ENCODE assay signal across 25 cellular contexts in genomic region chr16:67204076-67204475, GRCh38. TPM values are rescaled to one million over a fixed set of nuclear protein-coding genes. Genes with fewer than 3 reads are reported as not detected.
"Had no signal": no experiment of that assay in that cellular context is flagged by ENCODE, and none has a peak within 500 bp of the region (broad histone marks: within the 10 kb centered on the region; RNA-seq: fewer than 3 reads in every experiment).

No MANE protein-coding gene starts in this region.

- DNase-seq: activated CD4-positive, alpha-beta T cell treated with anti-CD3 and anti-CD28 coated beads, Interleukin-2, amount 10 ng/mL, durations not matched to agents 24 days and 14 days; activated CD4-positive, alpha-beta T cell treated with anti-CD3 and anti-CD28 coated beads, Interleukin-2, amount 50 U/mL, for 4 hours; activated CD8-positive, alpha-beta memory T cell treated with anti-CD3 and anti-CD28 coated beads for 24 hours; activated CD8-positive, alpha-beta memory T cell treated with anti-CD3 and anti-CD28 coated beads, Interleukin-2, amount 10 ng/mL, durations not matched to agents 7 days and 5 days; activated CD8-positive, alpha-beta memory T cell treated with anti-CD3 and anti-CD28 coated beads, Interleukin-2, amount 50 U/mL, for 48 hours; activated gamma-delta T cell; activated naive CD4-positive, alpha-beta T cell treated with Interleukin-2 at 50 U/mL for 16 hours; activated naive CD8-positive, alpha-beta T cell treated with anti-CD3 and anti-CD28 coated beads, Interleukin-2, amount 50 U/mL, for 24 hours; aorta; brain microvascular endothelial cell; central memory CD4-positive, alpha-beta T cell; Karpas-422; KBM-7; NCI-H1105; NCI-H1417 treated with DMSO at 0.1 percent for 48 hours; NCI-H1930; NCI-H2081 treated with DMSO at 0.1 percent for 48 hours; NCI-H226; NCI-H446 treated with DMSO at 0.1 percent for 48 hours; NCI-H524 treated with DMSO at 0.1 percent for 48 hours; SIG-M5 had no signal

- H3K27ac Mint-ChIP-seq: activated CD4-positive, alpha-beta T cell treated with anti-CD3 and anti-CD28 coated beads, Interleukin-2, amount 10 ng/mL, durations not matched to agents 24 days and 14 days; activated naive CD4-positive, alpha-beta T cell treated with anti-CD3 and anti-CD28 coated beads, Interleukin-2, amount 50 U/mL, for 24 hours; activated naive CD8-positive, alpha-beta T cell treated with anti-CD3 and anti-CD28 coated beads, Interleukin-2, amount 50 U/mL, for 24 hours; activated T-helper 2 cell treated with anti-CD3 and anti-CD28 coated beads, Interferon-gamma antibody, Interleukin-2, Interleukin-4, amounts not matched to agents 10 μg/mL and 5 μg/mL and 100 μg/mL, durations not matched to agents 14 hours and 24 hours and 36 hours had no signal

- H3K4me1 Mint-ChIP-seq: activated CD4-positive, alpha-beta T cell treated with anti-CD3 and anti-CD28 coated beads, Interleukin-2, amount 10 ng/mL, durations not matched to agents 24 days and 14 days; activated CD8-positive, alpha-beta memory T cell treated with anti-CD3 and anti-CD28 coated beads, Interleukin-2, amount 10 ng/mL, durations not matched to agents 7 days and 5 days; activated naive CD4-positive, alpha-beta T cell treated with anti-CD3 and anti-CD28 coated beads, Interleukin-2, amount 50 U/mL, for 24 hours; activated naive CD8-positive, alpha-beta T cell treated with anti-CD3 and anti-CD28 coated beads, Interleukin-2, amount 50 U/mL, for 24 hours had no signal

- H3K27me3 ChIP-seq: brain microvascular endothelial cell had no signal

- H3K27ac ChIP-seq: brain microvascular endothelial cell had no signal

- H3K9me3 Mint-ChIP-seq: activated CD4-positive, alpha-beta T cell treated with anti-CD3 and anti-CD28 coated beads, Interleukin-2, amount 10 ng/mL, durations not matched to agents 24 days and 14 days; activated naive CD4-positive, alpha-beta T cell treated with anti-CD3 and anti-CD28 coated beads, Interleukin-2, amount 50 U/mL, for 24 hours; activated naive CD8-positive, alpha-beta T cell treated with anti-CD3 and anti-CD28 coated beads, Interleukin-2, amount 50 U/mL, for 24 hours; activated T-helper 2 cell treated with anti-CD3 and anti-CD28 coated beads, Interferon-gamma antibody, Interleukin-2, Interleukin-4, amounts not matched to agents 10 μg/mL and 5 μg/mL and 100 μg/mL, durations not matched to agents 14 hours and 24 hours and 36 hours had no signal

- H3K4me3 Mint-ChIP-seq: activated CD4-positive, alpha-beta T cell treated with anti-CD3 and anti-CD28 coated beads, Interleukin-2, amount 10 ng/mL, durations not matched to agents 24 days and 14 days; activated CD8-positive, alpha-beta memory T cell treated with anti-CD3 and anti-CD28 coated beads, Interleukin-2, amount 10 ng/mL, durations not matched to agents 7 days and 5 days; activated naive CD4-positive, alpha-beta T cell treated with anti-CD3 and anti-CD28 coated beads, Interleukin-2, amount 50 U/mL, for 24 hours; activated naive CD8-positive, alpha-beta T cell treated with anti-CD3 and anti-CD28 coated beads, Interleukin-2, amount 50 U/mL, for 24 hours had no signal

- H3K27me3 Mint-ChIP-seq: activated CD4-positive, alpha-beta T cell treated with anti-CD3 and anti-CD28 coated beads, Interleukin-2, amount 10 ng/mL, durations not matched to agents 24 days and 14 days; activated CD8-positive, alpha-beta memory T cell treated with anti-CD3 and anti-CD28 coated beads, Interleukin-2, amount 10 ng/mL, durations not matched to agents 7 days and 5 days; activated naive CD4-positive, alpha-beta T cell treated with anti-CD3 and anti-CD28 coated beads, Interleukin-2, amount 50 U/mL, for 24 hours; activated naive CD8-positive, alpha-beta T cell treated with anti-CD3 and anti-CD28 coated beads, Interleukin-2, amount 50 U/mL, for 24 hours had no signal

RNA-seq across cellular contexts. Expression of gene EXOC3L1, which starts 14.1 kb away (rescaled TPM):
- total RNA-seq: activated CD8-positive, alpha-beta memory T cell treated with anti-CD3 and anti-CD28 coated beads, Interleukin-2, amount 10 ng/mL, durations not matched to agents 7 days and 5 days; activated T-helper 2 cell treated with anti-CD3 and anti-CD28 coated beads, Interferon-gamma antibody, Interleukin-2, Interleukin-4, amounts not matched to agents 10 μg/mL and 5 μg/mL and 100 μg/mL, durations not matched to agents 14 hours and 24 hours and 36 hours; MCF 10A; SK-MEL-5 had no signal
